Comparison of ENCODE assay signal across 8 cellular contexts in the genomic region with DNA sequence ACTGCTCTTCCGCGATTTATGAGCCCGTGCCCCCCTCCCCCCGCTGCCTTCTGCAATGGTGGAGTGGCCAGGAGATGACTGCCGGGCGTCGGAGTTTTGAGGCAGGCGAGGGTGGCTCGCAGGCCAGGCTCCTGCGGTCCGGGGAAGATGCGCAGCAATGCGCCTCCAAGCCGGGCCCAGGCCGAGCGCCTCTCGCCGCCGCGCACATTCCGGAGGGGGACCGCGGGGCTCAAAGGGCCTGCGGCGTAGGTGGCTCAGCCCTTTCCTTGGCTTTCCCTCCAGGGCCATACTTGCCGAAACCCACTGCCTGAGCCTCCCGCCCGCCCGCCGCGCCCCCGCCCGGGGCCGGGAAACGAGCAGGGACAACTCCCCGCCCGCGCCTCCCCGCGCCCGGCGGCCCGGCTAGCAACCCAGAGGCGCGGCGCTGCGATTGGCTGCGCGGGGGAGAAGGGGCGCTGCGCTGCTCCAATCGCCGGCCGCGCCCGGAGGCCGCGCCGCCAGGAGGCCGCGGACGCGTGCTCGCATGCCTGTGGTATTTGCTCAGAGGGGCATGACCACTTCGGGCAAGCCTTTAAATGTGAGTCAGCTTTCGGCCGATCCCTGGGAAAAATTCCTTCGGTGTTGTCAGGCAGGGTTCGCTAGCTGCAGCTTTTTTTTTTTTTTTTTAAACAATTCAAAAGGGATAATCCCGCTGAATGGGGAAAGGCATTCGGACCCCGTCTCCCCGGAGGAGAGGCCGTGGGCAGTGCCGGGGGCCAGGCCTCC.
DNase-seq lines count a peak whose midpoint lies in the region; ATAC-seq and TF ChIP-seq lines count a peak whose summit lies in the region.

No MANE protein-coding gene starts in this region.

- ATAC-seq in GM19395 (IDR thresholded peaks at IDR 0.05; ENCODE audit: unreplicated experiment): peak; percentile 77

- no peak; the same call in 1 of the 2 replicates for TF ChIP-seq RAD21 in Ishikawa (IDR thresholded peaks at IDR 0.05; ENCODE audit: low read depth)

- DNase-seq in AG09309 (ENCODE audit: low read depth): peak; percentile 95
- peak; percentile 81 for DNase-seq in activated CD4-positive, alpha-beta T cell treated with anti-CD3 and anti-CD28 coated beads for 48 hours
- DNase-seq in choroid plexus epithelial cell (ENCODE audit: low read depth): peak; percentile 99
- peak; percentile 85 for DNase-seq in kidney glomerular epithelial cell (lab: John Stamatoyannopoulos, UW)
- DNase-seq in stimulated activated CD4-positive, alpha-beta T cell treated with anti-CD3 and anti-CD28 coated beads, Interleukin-12 subunit alpha, Interleukin-12 subunit beta, amount 100 ng/mL, for 48 hours (ENCODE audit: low read depth in 2 of 3, low spot score in 1 of 3): peak; percentile 44 to 67 (median 52)
- DNase-seq in NK-92 (lab: John Stamatoyannopoulos, UW; ENCODE audit: unreplicated experiment): no peak

- peak overlapping the region; percentile 41 for H3K4me3 ChIP-seq in AG09309 (ENCODE audit: control insufficient read depth, low read depth, low read length)
- H3K4me3 ChIP-seq in choroid plexus epithelial cell (ENCODE audit: low read depth, low read length): peak overlapping the region; percentile 49

- peak; percentile 98 for TF ChIP-seq EP300 in Ishikawa (IDR thresholded peaks at IDR 0.05; ENCODE audit: borderline replicate concordance)

- no peak for TF ChIP-seq CTCF in AG09309 (IDR thresholded peaks at IDR 0.05; ENCODE audit: control insufficient read depth, insufficient read depth, low read depth, low read length, missing control alignments)
- TF ChIP-seq CTCF in choroid plexus epithelial cell (conservative IDR thresholded peaks at IDR 0.05; ENCODE audit: low read depth, low read length): no peak

TF ChIP-seq in Ishikawa, 13 proteins besides CTCF, POLR2A, EP300 and RAD21:
- TF ChIP-seq, protein P1, sequence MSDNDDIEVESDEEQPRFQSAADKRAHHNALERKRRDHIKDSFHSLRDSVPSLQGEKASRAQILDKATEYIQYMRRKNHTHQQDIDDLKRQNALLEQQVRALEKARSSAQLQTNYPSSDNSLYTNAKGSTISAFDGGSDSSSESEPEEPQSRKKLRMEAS (IDR thresholded peaks at IDR 0.05): peak; percentile 92
- TF ChIP-seq CEBPB (IDR thresholded peaks at IDR 0.05): peak; percentile 53; the same call in 1 of the 2 replicates
- TF ChIP-seq, protein P2, sequence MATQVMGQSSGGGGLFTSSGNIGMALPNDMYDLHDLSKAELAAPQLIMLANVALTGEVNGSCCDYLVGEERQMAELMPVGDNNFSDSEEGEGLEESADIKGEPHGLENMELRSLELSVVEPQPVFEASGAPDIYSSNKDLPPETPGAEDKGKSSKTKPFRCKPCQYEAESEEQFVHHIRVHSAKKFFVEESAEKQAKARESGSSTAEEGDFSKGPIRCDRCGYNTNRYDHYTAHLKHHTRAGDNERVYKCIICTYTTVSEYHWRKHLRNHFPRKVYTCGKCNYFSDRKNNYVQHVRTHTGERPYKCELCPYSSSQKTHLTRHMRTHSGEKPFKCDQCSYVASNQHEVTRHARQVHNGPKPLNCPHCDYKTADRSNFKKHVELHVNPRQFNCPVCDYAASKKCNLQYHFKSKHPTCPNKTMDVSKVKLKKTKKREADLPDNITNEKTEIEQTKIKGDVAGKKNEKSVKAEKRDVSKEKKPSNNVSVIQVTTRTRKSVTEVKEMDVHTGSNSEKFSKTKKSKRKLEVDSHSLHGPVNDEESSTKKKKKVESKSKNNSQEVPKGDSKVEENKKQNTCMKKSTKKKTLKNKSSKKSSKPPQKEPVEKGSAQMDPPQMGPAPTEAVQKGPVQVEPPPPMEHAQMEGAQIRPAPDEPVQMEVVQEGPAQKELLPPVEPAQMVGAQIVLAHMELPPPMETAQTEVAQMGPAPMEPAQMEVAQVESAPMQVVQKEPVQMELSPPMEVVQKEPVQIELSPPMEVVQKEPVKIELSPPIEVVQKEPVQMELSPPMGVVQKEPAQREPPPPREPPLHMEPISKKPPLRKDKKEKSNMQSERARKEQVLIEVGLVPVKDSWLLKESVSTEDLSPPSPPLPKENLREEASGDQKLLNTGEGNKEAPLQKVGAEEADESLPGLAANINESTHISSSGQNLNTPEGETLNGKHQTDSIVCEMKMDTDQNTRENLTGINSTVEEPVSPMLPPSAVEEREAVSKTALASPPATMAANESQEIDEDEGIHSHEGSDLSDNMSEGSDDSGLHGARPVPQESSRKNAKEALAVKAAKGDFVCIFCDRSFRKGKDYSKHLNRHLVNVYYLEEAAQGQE (IDR thresholded peaks at IDR 0.05; ENCODE audit: low read depth): no peak
- no peak for TF ChIP-seq CREB1 (IDR thresholded peaks at IDR 0.05; ENCODE audit: low read depth)
- peak; percentile 53 for TF ChIP-seq ZBTB7A (IDR thresholded peaks at IDR 0.05; ENCODE audit: low read depth)
- peak; percentile 75 for TF ChIP-seq EGR1 (IDR thresholded peaks at IDR 0.05)
- peak; percentile 98 for TF ChIP-seq TEAD4 (IDR thresholded peaks at IDR 0.05)
- peak; percentile 77 for TF ChIP-seq NFIC (IDR thresholded peaks at IDR 0.05)
- TF ChIP-seq TAF1 (IDR thresholded peaks at IDR 0.05; ENCODE audit: low read depth): no peak; the same call in 1 of the 2 replicates
- TF ChIP-seq YY1 (IDR thresholded peaks at IDR 0.05; ENCODE audit: low read depth): no peak
- TF ChIP-seq FOXM1 (IDR thresholded peaks at IDR 0.05; ENCODE audit: borderline replicate concordance, low read depth): peak; percentile 77
- TF ChIP-seq, protein P3, sequence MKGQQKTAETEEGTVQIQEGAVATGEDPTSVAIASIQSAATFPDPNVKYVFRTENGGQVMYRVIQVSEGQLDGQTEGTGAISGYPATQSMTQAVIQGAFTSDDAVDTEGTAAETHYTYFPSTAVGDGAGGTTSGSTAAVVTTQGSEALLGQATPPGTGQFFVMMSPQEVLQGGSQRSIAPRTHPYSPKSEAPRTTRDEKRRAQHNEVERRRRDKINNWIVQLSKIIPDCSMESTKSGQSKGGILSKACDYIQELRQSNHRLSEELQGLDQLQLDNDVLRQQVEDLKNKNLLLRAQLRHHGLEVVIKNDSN (IDR thresholded peaks at IDR 0.05): peak; percentile 32
- peak; percentile 92 for TF ChIP-seq TCF12 (IDR thresholded peaks at IDR 0.05; ENCODE audit: low read depth)
